In the genomic region with DNA sequence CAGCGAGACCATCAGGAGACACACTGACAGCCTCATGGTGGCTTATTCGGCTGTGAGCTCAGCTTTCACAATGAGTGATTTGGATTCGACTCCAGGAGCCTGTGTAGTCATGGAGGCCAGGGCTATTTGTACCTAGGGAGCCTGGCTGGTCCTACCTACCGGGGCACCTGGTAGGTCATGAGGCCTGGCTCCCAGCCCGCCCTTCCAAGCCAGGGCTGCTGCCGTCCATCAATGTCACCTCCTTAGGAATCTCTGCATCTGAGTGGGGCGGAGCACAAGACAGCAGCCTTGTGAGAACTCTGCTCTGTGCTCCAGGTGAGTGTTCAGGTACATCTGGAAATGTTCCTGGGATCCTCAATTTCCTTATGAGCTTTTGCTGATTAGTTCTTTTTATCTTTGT, we compare ENCODE assay signal across 11 cellular contexts. TPM values are rescaled to one million over a fixed set of nuclear protein-coding genes. Genes with fewer than 3 reads are reported as not detected.
"Had no signal": no experiment of that assay in that cellular context is flagged by ENCODE, and none has a peak within 500 bp of the region (broad histone marks: within the 10 kb centered on the region; RNA-seq: fewer than 3 reads in every experiment).

A gene with protein sequence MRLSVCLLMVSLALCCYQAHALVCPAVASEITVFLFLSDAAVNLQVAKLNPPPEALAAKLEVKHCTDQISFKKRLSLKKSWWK (minus strand): TSS at position 101 of the 400 bp plus-strand sequence. CDS start 65 bp downstream, at position 36.

- ATAC-seq: HCT116, HepG2 had no signal

- H3K9ac ChIP-seq: GM23248 had no signal

- H3K9me3 ChIP-seq: HAP-1 had no signal

- H3K4me3 Mint-ChIP-seq: HFFc6, IgD-negative memory B cell had no signal

- H3K36me3 ChIP-seq: HAP-1 had no signal

- H3K27ac Mint-ChIP-seq: HFFc6, IgD-negative memory B cell had no signal

- H3K27ac ChIP-seq: GM23248 had no signal

- H3K36me3 Mint-ChIP-seq: IgD-negative memory B cell had no signal

- H3K4me3 ChIP-seq: GM23248, HAP-1 had no signal

- H3K9me3 Mint-ChIP-seq: HFFc6, IgD-negative memory B cell had no signal

- DNase-seq: GM23248, GOT3, H7, HFFc6, KBM-7 had no signal

- H3K4me1 Mint-ChIP-seq: IgD-negative memory B cell had no signal

- H3K4me1 ChIP-seq: HAP-1 had no signal

- H2AFZ ChIP-seq: GM23248 had no signal

RNA-seq across cellular contexts. Expression of the gene that starts here (rescaled TPM):
- total RNA-seq: GM23248, H4, H7, HepG2, HFFc6, HT1080 had no signal
- polyA plus RNA-seq: GM23248, HepG2, IgD-negative memory B cell had no signal
